In the genomic region with DNA sequence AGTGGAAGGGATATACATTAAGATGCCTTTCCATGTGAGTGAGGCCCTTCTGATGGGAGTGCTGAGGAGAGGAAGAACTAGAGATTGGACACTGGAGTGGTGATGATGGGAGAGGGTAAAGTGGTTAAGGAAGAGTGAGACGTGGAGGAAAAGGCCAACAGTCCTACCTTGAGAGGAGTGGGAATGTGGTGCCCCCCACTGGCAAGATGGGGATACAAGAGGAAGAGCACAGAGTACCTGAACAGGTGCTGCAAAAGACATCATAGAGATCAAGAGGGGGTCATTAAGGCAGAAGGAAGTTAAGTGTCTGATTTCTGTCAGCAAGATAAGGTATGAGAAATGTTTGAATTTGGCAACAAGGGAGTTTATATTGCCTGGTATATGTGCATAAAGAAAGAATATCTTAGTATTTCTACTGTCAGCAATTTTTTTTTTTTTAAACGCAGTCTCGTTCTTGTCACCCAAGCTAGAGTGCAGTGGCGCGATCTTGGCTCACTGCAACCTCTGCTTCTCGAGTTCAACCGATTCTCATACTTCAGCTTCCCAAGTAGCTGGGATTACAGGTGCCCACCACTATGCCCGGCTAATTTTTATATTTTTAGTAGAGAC, we compare ENCODE assay signal across 8 cellular contexts.
DNase-seq lines count a peak whose midpoint lies in the region; ATAC-seq and TF ChIP-seq lines count a peak whose summit lies in the region.

No MANE protein-coding gene starts in this region.

- H3K27ac Mint-ChIP-seq in nephron progenitor cell, result no peak overlapping the region

- no peaks in the 10 kb centered on the region for H3K27me3 Mint-ChIP-seq in nephron progenitor cell (ENCODE audit: low read depth, poor library complexity)

- no peaks in the 10 kb centered on the region for H3K4me1 Mint-ChIP-seq in nephron progenitor cell

- H3K4me3 Mint-ChIP-seq in nephron progenitor cell, result no peak overlapping the region

- H3K9me3 Mint-ChIP-seq in nephron progenitor cell, result no peaks in the 10 kb centered on the region

- ATAC-seq in HG03565 (IDR thresholded peaks at IDR 0.05; ENCODE audit: unreplicated experiment), result no peak

- peak; percentile 41 for DNase-seq in activated gamma-delta T cell treated with Interleukin-2 at 50 U/mL for 16 hours
- no peak for DNase-seq in activated gamma-delta T cell (lab: John Stamatoyannopoulos, UW)
- DNase-seq in UCSD-AML1 (lab: John Stamatoyannopoulos, UW; ENCODE audit: unreplicated experiment), result peak; percentile 24
- peak; percentile 47 for DNase-seq in ecto neural progenitor cell (ENCODE audit: low spot score)
- DNase-seq in nephron progenitor cell, result peak; percentile 25
- DNase-seq in CD1c-positive myeloid dendritic cell (ENCODE audit: extremely low spot score), result no peak
- no peak for DNase-seq in NOMO-1 treated with dmso at 0.1 percent for 144 hours (lab: John Stamatoyannopoulos, UW; ENCODE audit: unreplicated experiment)

- TF ChIP-seq CTCF in nephron progenitor cell (IDR thresholded peaks at IDR 0.05), result peak; percentile 34

- peaks cover 26% of the 10 kb centered on the region for H3K36me3 Mint-ChIP-seq in nephron progenitor cell (ENCODE audit: low read depth)

Comparison
In these comparisons a context has a peak if more than half of its experiments do, and no peak if none do; other contexts are left out.
1. DNase-seq: peak in activated gamma-delta T cell treated with Interleukin-2 at 50 U/mL for 16 hours (single experiment), UCSD-AML1 (single experiment), ecto neural progenitor cell (single experiment) and nephron progenitor cell (single experiment); none in activated gamma-delta T cell (single experiment), CD1c-positive myeloid dendritic cell (single experiment) and NOMO-1 treated with dmso at 0.1 percent for 144 hours (single experiment).